Comparison of ENCODE assay signal across 21 cellular contexts in genomic region chr2:199962203-199962602, GRCh38. TPM values are rescaled to one million over a fixed set of nuclear protein-coding genes. Genes with fewer than 3 reads are reported as not detected.
DNase-seq lines count a peak whose midpoint lies in the region; ATAC-seq and TF ChIP-seq lines count a peak whose summit lies in the region.
"Had no signal": no experiment of that assay in that cellular context is flagged by ENCODE, and none has a peak within 500 bp of the region (broad histone marks: within the 10 kb centered on the region; RNA-seq: fewer than 3 reads in every experiment).

No MANE protein-coding gene starts in this region.

- intact Hi-C loops in natural killer cell (cut with micrococcal nuclease): no loop called here

- no peaks in the 10 kb centered on the region for H3K9me3 Mint-ChIP-seq in natural killer cell treated with Interleukin-12 subunit alpha and Interleukin-12 subunit beta and Interleukin-15 and Interleukin-18, amount 100 ng/mL, for 72 hours
- H3K9me3 Mint-ChIP-seq in natural killer cell: no peaks in the 10 kb centered on the region
- no peaks in the 10 kb centered on the region for H3K9me3 Mint-ChIP-seq in T-helper 1 cell treated with Interleukin-12 subunit alpha and Interleukin-12 subunit beta and Interleukin-4 antibody, amounts not matched to agents 30 μg/mL and 1 μg/mL, for 36 hours
- H3K9me3 Mint-ChIP-seq: activated B cell treated with CpG ODN at 0.5 μM for 24 hours; brain; CD4-positive, alpha-beta T cell had no signal

- H3K4me1 Mint-ChIP-seq in natural killer cell treated with Interleukin-12 subunit alpha and Interleukin-12 subunit beta and Interleukin-15 and Interleukin-18, amount 100 ng/mL, for 72 hours (ENCODE audit: low read depth in 2 of 2): peaks cover 21 to 30% of the 10 kb centered on the region in 2 donors
- H3K4me1 Mint-ChIP-seq in natural killer cell: peaks cover 16 to 22% of the 10 kb centered on the region in 2 donors
- H3K4me1 Mint-ChIP-seq in T-helper 1 cell treated with Interleukin-12 subunit alpha and Interleukin-12 subunit beta and Interleukin-4 antibody, amounts not matched to agents 30 μg/mL and 1 μg/mL, for 36 hours (ENCODE audit: low read depth): peaks cover 24% of the 10 kb centered on the region

- no peaks in the 10 kb centered on the region for H3K27me3 Mint-ChIP-seq in natural killer cell treated with Interleukin-12 subunit alpha and Interleukin-12 subunit beta and Interleukin-15 and Interleukin-18, amount 100 ng/mL, for 72 hours
- no peaks in the 10 kb centered on the region for H3K27me3 Mint-ChIP-seq in natural killer cell (ENCODE audit: low read depth in 2 of 2)
- H3K27me3 Mint-ChIP-seq in T-helper 1 cell treated with Interleukin-12 subunit alpha and Interleukin-12 subunit beta and Interleukin-4 antibody, amounts not matched to agents 30 μg/mL and 1 μg/mL, for 36 hours (ENCODE audit: low read depth): no peaks in the 10 kb centered on the region
- H3K27me3 Mint-ChIP-seq: activated B cell treated with CpG ODN at 0.5 μM for 24 hours; brain; CD4-positive, alpha-beta T cell had no signal

- peak overlapping the region in 1 of 2 donors; percentile 71 for H3K27ac Mint-ChIP-seq in natural killer cell treated with Interleukin-12 subunit alpha and Interleukin-12 subunit beta and Interleukin-15 and Interleukin-18, amount 100 ng/mL, for 72 hours
- no peak overlapping the region for H3K27ac Mint-ChIP-seq in natural killer cell
- H3K27ac Mint-ChIP-seq in T-helper 1 cell treated with Interleukin-12 subunit alpha and Interleukin-12 subunit beta and Interleukin-4 antibody, amounts not matched to agents 30 μg/mL and 1 μg/mL, for 36 hours: peak overlapping the region; percentile 29
- H3K27ac Mint-ChIP-seq: activated B cell treated with CpG ODN at 0.5 μM for 24 hours; brain; CD4-positive, alpha-beta T cell had no signal

- H3K4me3 Mint-ChIP-seq in natural killer cell treated with Interleukin-12 subunit alpha and Interleukin-12 subunit beta and Interleukin-15 and Interleukin-18, amount 100 ng/mL, for 72 hours: peak overlapping the region; percentile 70
- H3K4me3 Mint-ChIP-seq in natural killer cell: no peak overlapping the region
- H3K4me3 Mint-ChIP-seq in T-helper 1 cell treated with Interleukin-12 subunit alpha and Interleukin-12 subunit beta and Interleukin-4 antibody, amounts not matched to agents 30 μg/mL and 1 μg/mL, for 36 hours: no peak overlapping the region
- H3K4me3 Mint-ChIP-seq: activated B cell treated with CpG ODN at 0.5 μM for 24 hours; brain; CD4-positive, alpha-beta T cell had no signal

- ATAC-seq in natural killer cell treated with Interleukin-12 subunit alpha and Interleukin-12 subunit beta and Interleukin-15 and Interleukin-18, amount 100 ng/mL, for 72 hours: peak; percentile 67 to 94
- ATAC-seq in natural killer cell: no peak
- peak; percentile 63 for ATAC-seq in HG02870 (IDR thresholded peaks at IDR 0.05; ENCODE audit: unreplicated experiment)
- ATAC-seq: foreskin keratinocyte, upper lobe of right lung had no signal

- DNase-seq in natural killer cell treated with Interleukin-12 subunit alpha and Interleukin-12 subunit beta and Interleukin-15 and Interleukin-18, amount 100 ng/mL, for 72 hours (ENCODE audit: low spot score): no peak
- DNase-seq in natural killer cell: no peak
- DNase-seq in NCI-H1417 treated with DMSO at 0.1 percent for 48 hours (lab: John Stamatoyannopoulos, UW): no peak
- no peak for DNase-seq in foreskin melanocyte
- DNase-seq in ureter (ENCODE audit: low spot score): no peak
- DNase-seq in NCI-H2081 treated with DMSO at 0.1 percent for 48 hours (lab: John Stamatoyannopoulos, UW): no peak
- DNase-seq: activated B cell treated with CpG ODN at 0.5 μM for 24 hours; activated naive CD4-positive, alpha-beta T cell treated with anti-CD3 and anti-CD28 coated beads, Interleukin-2, amount 50 U/mL, for 16 hours; CD4-positive, alpha-beta T cell; colonic mucosa; DMS79; foreskin keratinocyte; kidney glomerular epithelial cell; NCI-H1092; NCI-H524 treated with DMSO at 0.1 percent for 48 hours; OCI-M1; stomach; upper lobe of right lung had no signal

- TF ChIP-seq CTCF in natural killer cell (IDR thresholded peaks at IDR 0.05): no peak

- peaks cover 26% of the 10 kb centered on the region for H3K36me3 Mint-ChIP-seq in natural killer cell treated with Interleukin-12 subunit alpha and Interleukin-12 subunit beta and Interleukin-15 and Interleukin-18, amount 100 ng/mL, for 72 hours
- peaks cover 25% of the 10 kb centered on the region for H3K36me3 Mint-ChIP-seq in natural killer cell
- H3K36me3 Mint-ChIP-seq in T-helper 1 cell treated with Interleukin-12 subunit alpha and Interleukin-12 subunit beta and Interleukin-4 antibody, amounts not matched to agents 30 μg/mL and 1 μg/mL, for 36 hours (ENCODE audit: low read depth): peaks cover 38% of the 10 kb centered on the region

RNA-seq across cellular contexts. Expression of gene MAIP1, which starts 6.8 kb away (rescaled TPM):
- total RNA-seq in natural killer cell treated with Interleukin-12 subunit alpha and Interleukin-12 subunit beta and Interleukin-15 and Interleukin-18, amount 100 ng/mL, for 72 hours: 10 to 100 TPM; 21.8 to 33.8 TPM
- 10 to 100 TPM; 23.5 to 26.4 (median 23.6) TPM for total RNA-seq in natural killer cell
- 14.1 TPM for total RNA-seq in ureter

RNA-seq across cellular contexts. Expression of gene TYW5, which starts 6.9 kb away (rescaled TPM):
- 10 to 100 TPM; 10.7 to 13.9 TPM for total RNA-seq in natural killer cell treated with Interleukin-12 subunit alpha and Interleukin-12 subunit beta and Interleukin-15 and Interleukin-18, amount 100 ng/mL, for 72 hours
- 10 to 100 TPM; 15.9 to 17.4 (median 16.9) TPM for total RNA-seq in natural killer cell
- 11.1 TPM for total RNA-seq in ureter

RNA-seq across cellular contexts. Expression of gene C2orf69, which starts 51.1 kb away (rescaled TPM):
- total RNA-seq in natural killer cell treated with Interleukin-12 subunit alpha and Interleukin-12 subunit beta and Interleukin-15 and Interleukin-18, amount 100 ng/mL, for 72 hours: 10 to 100 TPM; 13.5 to 22.1 TPM
- total RNA-seq in natural killer cell (10 to 100 TPM; 11.8 to 15.0 (median 13.0) TPM), ureter (10.9 TPM)

Comparison
In these comparisons a context has a peak if more than half of its experiments do, and no peak if none do; other contexts are left out.
1. ATAC-seq: peak in natural killer cell treated with Interleukin-12 subunit alpha and Interleukin-12 subunit beta and Interleukin-15 and Interleukin-18, amount 100 ng/mL, for 72 hours (2 of 2) and HG02870 (single experiment); none in natural killer cell (0 of 3).